ENCODE assay signal across 8 cellular contexts in genomic region chr1:44799770-44800584, GRCh38. TPM values are rescaled to one million over a fixed set of nuclear protein-coding genes. Genes with fewer than 3 reads are reported as not detected.
A peak's percentile ranks its signal among the peaks of the same experiment; 100 is the strongest.
DNase-seq lines count a peak whose midpoint lies in the region; ATAC-seq and TF ChIP-seq lines count a peak whose summit lies in the region.

TSS of gene PLK3 (plus strand) at chr1:44800377. CDS start at chr1:44800464, 87 bp downstream.

- peak within 1 kb of the TSS; percentile 91 for H3K4me3 ChIP-seq in GM12865 (ENCODE audit: low read depth, low read length)
- H3K4me3 ChIP-seq in osteoblast (ENCODE audit: insufficient read depth, low read length), result peak within 1 kb of the TSS; percentile 82
- peak within 1 kb of the TSS; percentile 80 for H3K4me3 ChIP-seq in thymus (ENCODE audit: low read length)

- peaks cover 20% of the 10 kb centered on the region for H3K4me1 ChIP-seq in osteoblast (ENCODE audit: insufficient read depth, low read length)
- peaks cover 2% of the 10 kb centered on the region for H3K4me1 ChIP-seq in thymus (ENCODE audit: control insufficient read depth, insufficient read depth, low read length)

- H3K27me3 ChIP-seq in osteoblast (ENCODE audit: insufficient read depth, low read length) (no peaks in the 10 kb centered on the region), thymus (ENCODE audit: control insufficient read depth, insufficient read depth) (no peaks in the 10 kb centered on the region)

- H3K9me3 ChIP-seq in osteoblast (ENCODE audit: low read depth, low read length) (no peaks in the 10 kb centered on the region), thymus (ENCODE audit: control insufficient read depth) (no peaks in the 10 kb centered on the region)

- no peaks in the 10 kb centered on the region for H3K27me3 Mint-ChIP-seq in activated naive CD8-positive, alpha-beta T cell

- H3K36me3 ChIP-seq in osteoblast (ENCODE audit: insufficient read depth, low read length) (peaks cover 29% of the 10 kb centered on the region), thymus (ENCODE audit: control insufficient read depth, insufficient read depth) (peaks cover 23% of the 10 kb centered on the region)

- under 1% methylated on average over 79 of the region's 79 CpGs for WGBS in thymus

- H3K36me3 Mint-ChIP-seq in activated naive CD8-positive, alpha-beta T cell, result peaks cover 12% of the 10 kb centered on the region

- H3K79me2 ChIP-seq in osteoblast (ENCODE audit: insufficient read depth, low read length), result peaks cover 43% of the 10 kb centered on the region

- H3K27ac ChIP-seq in osteoblast (ENCODE audit: low read depth, low read length) (peak within 1 kb of the TSS; percentile 80), thymus (ENCODE audit: low read depth) (peak within 1 kb of the TSS; percentile 90)

- H4K20me1 ChIP-seq in osteoblast (ENCODE audit: insufficient read depth, low read length), result peaks cover 19% of the 10 kb centered on the region

- H3K9me3 Mint-ChIP-seq in activated naive CD8-positive, alpha-beta T cell (ENCODE audit: low read depth), result no peaks in the 10 kb centered on the region

- peak; percentile 81 for ATAC-seq in HG02642 (IDR thresholded peaks at IDR 0.05; ENCODE audit: poor library complexity, unreplicated experiment)

- DNase-seq in GM12865 (ENCODE audit: low read depth) (peak; percentile 99), NCI-H1105 (lab: John Stamatoyannopoulos, UW) (peak; percentile 98), SKM-1 treated with dmso at 0.1 percent for 144 hours (lab: John Stamatoyannopoulos, UW; ENCODE audit: unreplicated experiment) (peak; percentile 97), glomerular visceral epithelial cell (ENCODE audit: extremely low spot score) (peak; percentile 99), osteoblast (ENCODE audit: insufficient read length, low spot score, missing footprints) (peak; percentile 100)

- peak within 1 kb of the TSS; percentile 93 for H3K4me2 ChIP-seq in osteoblast (ENCODE audit: insufficient read depth, low read length)

- peak within 1 kb of the TSS; percentile 99 for H3K27ac Mint-ChIP-seq in activated naive CD8-positive, alpha-beta T cell

- H3K4me1 Mint-ChIP-seq in activated naive CD8-positive, alpha-beta T cell (ENCODE audit: low read depth), result peaks cover 29% of the 10 kb centered on the region

- TF ChIP-seq CTCF in GM12865 (IDR thresholded peaks at IDR 0.05; ENCODE audit: insufficient read depth, low read depth, low read length, missing control alignments) (peak; percentile 91), osteoblast (IDR thresholded peaks at IDR 0.05; ENCODE audit: extremely low read depth, low read depth, low read length) (peak; percentile 82)

- peak within 1 kb of the TSS; percentile 92 for H2AFZ ChIP-seq in osteoblast (ENCODE audit: low read length)

- H3K4me3 Mint-ChIP-seq in activated naive CD8-positive, alpha-beta T cell, result peak within 1 kb of the TSS; percentile 97

RNA-seq across cellular contexts. Expression of gene PLK3, which starts in this region (rescaled TPM):
- 33.7 and 35.1 TPM in 2 replicates for total RNA-seq in osteoblast
- polyA plus RNA-seq in thymus, result 32.9 TPM

Comparison
In these comparisons a context has a peak if more than half of its experiments do, and no peak if none do; other contexts are left out.
1. Peak in every context shown above with its lines: DNase-seq, ATAC-seq, H3K4me3 ChIP-seq and H3K27ac ChIP-seq.